ENCODE assay signal across 1 cellular context in genomic region chrX:7147431-7147977, GRCh38.
TF ChIP-seq lines count a peak whose summit lies in the region.

Gene STS (plus strand): TSS chrX:7147712. CDS start chrX:7253200, 105,488 bp downstream.

TF ChIP-seq in GM23338, 12 proteins besides CTCF, POLR2A, EP300 and RAD21 (continued from another document):
- no peak for TF ChIP-seq ZNF462 (CRISPR knock-in tag; IDR thresholded peaks at IDR 0.05)
